ENCODE assay signal across 1 cellular context in the genomic region with DNA sequence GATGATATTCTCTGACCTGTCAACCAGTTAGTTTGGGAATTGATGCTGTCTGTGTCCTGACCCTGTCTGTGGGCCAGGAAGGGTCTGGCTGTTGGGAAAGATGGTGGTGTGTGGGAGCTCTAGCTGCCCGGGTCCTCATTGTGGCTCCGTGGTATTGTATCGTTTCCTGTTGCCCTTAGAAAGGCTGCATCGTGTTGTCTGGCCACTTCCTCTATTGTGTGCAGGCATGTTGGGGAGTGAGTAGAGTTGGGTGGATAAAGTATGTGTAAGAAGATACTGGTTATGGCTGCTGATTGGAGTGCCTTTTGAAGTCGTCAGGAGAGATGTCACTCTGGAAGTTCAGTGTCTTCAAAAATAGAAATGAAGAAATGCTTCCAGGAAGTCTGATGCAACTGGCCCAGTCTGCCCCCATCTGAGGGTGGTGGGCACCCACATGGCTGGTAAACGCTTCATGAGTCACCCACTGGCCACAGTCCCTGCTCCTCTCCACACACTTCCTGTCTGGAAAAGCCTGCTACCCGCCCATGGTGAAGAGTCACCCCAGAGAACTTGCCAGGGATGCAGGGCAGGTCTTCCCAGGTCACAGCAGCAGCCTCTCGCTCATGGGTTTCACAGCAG.
A peak's percentile ranks its signal among the peaks of the same experiment; 100 is the strongest.
TF ChIP-seq lines count a peak whose summit lies in the region.

No MANE protein-coding gene starts in this region.

TF ChIP-seq in HepG2, 621 proteins besides CTCF, POLR2A, EP300 and RAD21 (continued from another document and continues in another):
- TF ChIP-seq, protein P1, sequence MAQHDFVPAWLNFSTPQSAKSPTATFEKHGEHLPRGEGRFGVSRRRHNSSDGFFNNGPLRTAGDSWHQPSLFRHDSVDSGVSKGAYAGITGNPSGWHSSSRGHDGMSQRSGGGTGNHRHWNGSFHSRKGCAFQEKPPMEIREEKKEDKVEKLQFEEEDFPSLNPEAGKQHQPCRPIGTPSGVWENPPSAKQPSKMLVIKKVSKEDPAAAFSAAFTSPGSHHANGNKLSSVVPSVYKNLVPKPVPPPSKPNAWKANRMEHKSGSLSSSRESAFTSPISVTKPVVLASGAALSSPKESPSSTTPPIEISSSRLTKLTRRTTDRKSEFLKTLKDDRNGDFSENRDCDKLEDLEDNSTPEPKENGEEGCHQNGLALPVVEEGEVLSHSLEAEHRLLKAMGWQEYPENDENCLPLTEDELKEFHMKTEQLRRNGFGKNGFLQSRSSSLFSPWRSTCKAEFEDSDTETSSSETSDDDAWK (CRISPR knock-in tag; IDR thresholded peaks at IDR 0.05), result no peak
- TF ChIP-seq ZNF224 (CRISPR knock-in tag; IDR thresholded peaks at IDR 0.05), result no peak
- TF ChIP-seq, protein P2, sequence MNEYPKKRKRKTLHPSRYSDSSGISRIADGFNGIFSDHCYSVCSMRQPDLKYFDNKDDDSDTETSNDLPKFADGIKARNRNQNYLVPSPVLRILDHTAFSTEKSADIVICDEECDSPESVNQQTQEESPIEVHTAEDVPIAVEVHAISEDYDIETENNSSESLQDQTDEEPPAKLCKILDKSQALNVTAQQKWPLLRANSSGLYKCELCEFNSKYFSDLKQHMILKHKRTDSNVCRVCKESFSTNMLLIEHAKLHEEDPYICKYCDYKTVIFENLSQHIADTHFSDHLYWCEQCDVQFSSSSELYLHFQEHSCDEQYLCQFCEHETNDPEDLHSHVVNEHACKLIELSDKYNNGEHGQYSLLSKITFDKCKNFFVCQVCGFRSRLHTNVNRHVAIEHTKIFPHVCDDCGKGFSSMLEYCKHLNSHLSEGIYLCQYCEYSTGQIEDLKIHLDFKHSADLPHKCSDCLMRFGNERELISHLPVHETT (CRISPR knock-in tag; conservative IDR thresholded peaks at IDR 0.05), result no peak
- TF ChIP-seq FOXK2 (IDR thresholded peaks at IDR 0.05), result no peak
- TF ChIP-seq ZNF777 (CRISPR knock-in tag; IDR thresholded peaks at IDR 0.05), result no peak
- no peak for TF ChIP-seq ZNF468 (CRISPR knock-in tag; IDR thresholded peaks at IDR 0.05)
- no peak for TF ChIP-seq XRCC5 (optimal IDR thresholded peaks at IDR 0.05; ENCODE audit: low read length)
- TF ChIP-seq ZNF251 (CRISPR knock-in tag; IDR thresholded peaks at IDR 0.05), result no peak
- no peak for TF ChIP-seq KDM3A (CRISPR knock-in tag; IDR thresholded peaks at IDR 0.05; ENCODE audit: low read depth)
- TF ChIP-seq, protein P3, sequence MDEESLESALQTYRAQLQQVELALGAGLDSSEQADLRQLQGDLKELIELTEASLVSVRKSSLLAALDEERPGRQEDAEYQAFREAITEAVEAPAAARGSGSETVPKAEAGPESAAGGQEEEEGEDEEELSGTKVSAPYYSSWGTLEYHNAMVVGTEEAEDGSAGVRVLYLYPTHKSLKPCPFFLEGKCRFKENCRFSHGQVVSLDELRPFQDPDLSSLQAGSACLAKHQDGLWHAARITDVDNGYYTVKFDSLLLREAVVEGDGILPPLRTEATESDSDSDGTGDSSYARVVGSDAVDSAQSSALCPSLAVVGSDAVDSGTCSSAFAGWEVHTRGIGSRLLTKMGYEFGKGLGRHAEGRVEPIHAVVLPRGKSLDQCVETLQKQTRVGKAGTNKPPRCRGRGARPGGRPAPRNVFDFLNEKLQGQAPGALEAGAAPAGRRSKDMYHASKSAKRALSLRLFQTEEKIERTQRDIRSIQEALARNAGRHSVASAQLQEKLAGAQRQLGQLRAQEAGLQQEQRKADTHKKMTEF (CRISPR knock-in tag; IDR thresholded peaks at IDR 0.05), result peak; percentile 60
- TF ChIP-seq ELF3 (CRISPR knock-in tag; IDR thresholded peaks at IDR 0.05), result peak; percentile 85
- TF ChIP-seq ZNF615 (CRISPR knock-in tag; IDR thresholded peaks at IDR 0.05; ENCODE audit: borderline replicate concordance), result no peak
- no peak for TF ChIP-seq FLYWCH1 (CRISPR knock-in tag; IDR thresholded peaks at IDR 0.05)
- TF ChIP-seq ZFP36L1 (CRISPR knock-in tag; IDR thresholded peaks at IDR 0.05), result peak; percentile 51; the same call in 1 of the 2 replicates
- TF ChIP-seq ARHGAP35 (CRISPR knock-in tag; IDR thresholded peaks at IDR 0.05; ENCODE audit: borderline replicate concordance), result no peak
- no peak for TF ChIP-seq ZSCAN25 (CRISPR knock-in tag; IDR thresholded peaks at IDR 0.05)
- TF ChIP-seq ZNF292 (CRISPR knock-in tag; IDR thresholded peaks at IDR 0.05; ENCODE audit: borderline replicate concordance, low read depth), result no peak
- peak; percentile 57; the same call in 1 of the 2 replicates for TF ChIP-seq MIER3 (CRISPR knock-in tag; IDR thresholded peaks at IDR 0.05; ENCODE audit: borderline replicate concordance)
- TF ChIP-seq, protein P4, sequence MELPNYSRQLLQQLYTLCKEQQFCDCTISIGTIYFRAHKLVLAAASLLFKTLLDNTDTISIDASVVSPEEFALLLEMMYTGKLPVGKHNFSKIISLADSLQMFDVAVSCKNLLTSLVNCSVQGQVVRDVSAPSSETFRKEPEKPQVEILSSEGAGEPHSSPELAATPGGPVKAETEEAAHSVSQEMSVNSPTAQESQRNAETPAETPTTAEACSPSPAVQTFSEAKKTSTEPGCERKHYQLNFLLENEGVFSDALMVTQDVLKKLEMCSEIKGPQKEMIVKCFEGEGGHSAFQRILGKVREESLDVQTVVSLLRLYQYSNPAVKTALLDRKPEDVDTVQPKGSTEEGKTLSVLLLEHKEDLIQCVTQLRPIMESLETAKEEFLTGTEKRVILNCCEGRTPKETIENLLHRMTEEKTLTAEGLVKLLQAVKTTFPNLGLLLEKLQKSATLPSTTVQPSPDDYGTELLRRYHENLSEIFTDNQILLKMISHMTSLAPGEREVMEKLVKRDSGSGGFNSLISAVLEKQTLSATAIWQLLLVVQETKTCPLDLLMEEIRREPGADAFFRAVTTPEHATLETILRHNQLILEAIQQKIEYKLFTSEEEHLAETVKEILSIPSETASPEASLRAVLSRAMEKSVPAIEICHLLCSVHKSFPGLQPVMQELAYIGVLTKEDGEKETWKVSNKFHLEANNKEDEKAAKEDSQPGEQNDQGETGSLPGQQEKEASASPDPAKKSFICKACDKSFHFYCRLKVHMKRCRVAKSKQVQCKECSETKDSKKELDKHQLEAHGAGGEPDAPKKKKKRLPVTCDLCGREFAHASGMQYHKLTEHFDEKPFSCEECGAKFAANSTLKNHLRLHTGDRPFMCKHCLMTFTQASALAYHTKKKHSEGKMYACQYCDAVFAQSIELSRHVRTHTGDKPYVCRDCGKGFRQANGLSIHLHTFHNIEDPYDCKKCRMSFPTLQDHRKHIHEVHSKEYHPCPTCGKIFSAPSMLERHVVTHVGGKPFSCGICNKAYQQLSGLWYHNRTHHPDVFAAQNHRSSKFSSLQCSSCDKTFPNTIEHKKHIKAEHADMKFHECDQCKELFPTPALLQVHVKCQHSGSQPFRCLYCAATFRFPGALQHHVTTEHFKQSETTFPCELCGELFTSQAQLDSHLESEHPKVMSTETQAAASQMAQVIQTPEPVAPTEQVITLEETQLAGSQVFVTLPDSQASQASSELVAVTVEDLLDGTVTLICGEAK (IDR thresholded peaks at IDR 0.05), result no peak
- TF ChIP-seq, protein P4 (CRISPR knock-in tag; IDR thresholded peaks at IDR 0.05), result no peak
- no peak for TF ChIP-seq WIZ (CRISPR knock-in tag; IDR thresholded peaks at IDR 0.05)
- TF ChIP-seq, protein P5, sequence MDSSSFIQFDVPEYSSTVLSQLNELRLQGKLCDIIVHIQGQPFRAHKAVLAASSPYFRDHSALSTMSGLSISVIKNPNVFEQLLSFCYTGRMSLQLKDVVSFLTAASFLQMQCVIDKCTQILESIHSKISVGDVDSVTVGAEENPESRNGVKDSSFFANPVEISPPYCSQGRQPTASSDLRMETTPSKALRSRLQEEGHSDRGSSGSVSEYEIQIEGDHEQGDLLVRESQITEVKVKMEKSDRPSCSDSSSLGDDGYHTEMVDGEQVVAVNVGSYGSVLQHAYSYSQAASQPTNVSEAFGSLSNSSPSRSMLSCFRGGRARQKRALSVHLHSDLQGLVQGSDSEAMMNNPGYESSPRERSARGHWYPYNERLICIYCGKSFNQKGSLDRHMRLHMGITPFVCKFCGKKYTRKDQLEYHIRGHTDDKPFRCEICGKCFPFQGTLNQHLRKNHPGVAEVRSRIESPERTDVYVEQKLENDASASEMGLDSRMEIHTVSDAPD (CRISPR knock-in tag; IDR thresholded peaks at IDR 0.05), result no peak
- TF ChIP-seq NR2C2 (CRISPR knock-in tag; IDR thresholded peaks at IDR 0.05; ENCODE audit: borderline replicate concordance), result no peak
- TF ChIP-seq, protein P6, sequence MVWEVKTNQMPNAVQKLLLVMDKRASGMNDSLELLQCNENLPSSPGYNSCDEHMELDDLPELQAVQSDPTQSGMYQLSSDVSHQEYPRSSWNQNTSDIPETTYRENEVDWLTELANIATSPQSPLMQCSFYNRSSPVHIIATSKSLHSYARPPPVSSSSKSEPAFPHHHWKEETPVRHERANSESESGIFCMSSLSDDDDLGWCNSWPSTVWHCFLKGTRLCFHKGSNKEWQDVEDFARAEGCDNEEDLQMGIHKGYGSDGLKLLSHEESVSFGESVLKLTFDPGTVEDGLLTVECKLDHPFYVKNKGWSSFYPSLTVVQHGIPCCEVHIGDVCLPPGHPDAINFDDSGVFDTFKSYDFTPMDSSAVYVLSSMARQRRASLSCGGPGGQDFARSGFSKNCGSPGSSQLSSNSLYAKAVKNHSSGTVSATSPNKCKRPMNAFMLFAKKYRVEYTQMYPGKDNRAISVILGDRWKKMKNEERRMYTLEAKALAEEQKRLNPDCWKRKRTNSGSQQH (CRISPR knock-in tag; IDR thresholded peaks at IDR 0.05; ENCODE audit: low read depth), result no peak
- TF ChIP-seq SAP130 (CRISPR knock-in tag; IDR thresholded peaks at IDR 0.05; ENCODE audit: low read depth), result 0 out of 2 replicates have a peak, but pooled peaks have one; percentile 26
- TF ChIP-seq CBX1 (IDR thresholded peaks at IDR 0.05; ENCODE audit: low read depth), result no peak
- TF ChIP-seq, protein P7, sequence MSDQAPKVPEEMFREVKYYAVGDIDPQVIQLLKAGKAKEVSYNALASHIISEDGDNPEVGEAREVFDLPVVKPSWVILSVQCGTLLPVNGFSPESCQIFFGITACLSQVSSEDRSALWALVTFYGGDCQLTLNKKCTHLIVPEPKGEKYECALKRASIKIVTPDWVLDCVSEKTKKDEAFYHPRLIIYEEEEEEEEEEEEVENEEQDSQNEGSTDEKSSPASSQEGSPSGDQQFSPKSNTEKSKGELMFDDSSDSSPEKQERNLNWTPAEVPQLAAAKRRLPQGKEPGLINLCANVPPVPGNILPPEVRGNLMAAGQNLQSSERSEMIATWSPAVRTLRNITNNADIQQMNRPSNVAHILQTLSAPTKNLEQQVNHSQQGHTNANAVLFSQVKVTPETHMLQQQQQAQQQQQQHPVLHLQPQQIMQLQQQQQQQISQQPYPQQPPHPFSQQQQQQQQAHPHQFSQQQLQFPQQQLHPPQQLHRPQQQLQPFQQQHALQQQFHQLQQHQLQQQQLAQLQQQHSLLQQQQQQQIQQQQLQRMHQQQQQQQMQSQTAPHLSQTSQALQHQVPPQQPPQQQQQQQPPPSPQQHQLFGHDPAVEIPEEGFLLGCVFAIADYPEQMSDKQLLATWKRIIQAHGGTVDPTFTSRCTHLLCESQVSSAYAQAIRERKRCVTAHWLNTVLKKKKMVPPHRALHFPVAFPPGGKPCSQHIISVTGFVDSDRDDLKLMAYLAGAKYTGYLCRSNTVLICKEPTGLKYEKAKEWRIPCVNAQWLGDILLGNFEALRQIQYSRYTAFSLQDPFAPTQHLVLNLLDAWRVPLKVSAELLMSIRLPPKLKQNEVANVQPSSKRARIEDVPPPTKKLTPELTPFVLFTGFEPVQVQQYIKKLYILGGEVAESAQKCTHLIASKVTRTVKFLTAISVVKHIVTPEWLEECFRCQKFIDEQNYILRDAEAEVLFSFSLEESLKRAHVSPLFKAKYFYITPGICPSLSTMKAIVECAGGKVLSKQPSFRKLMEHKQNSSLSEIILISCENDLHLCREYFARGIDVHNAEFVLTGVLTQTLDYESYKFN (CRISPR knock-in tag; conservative IDR thresholded peaks at IDR 0.05), result 0 out of 2 replicates have a peak, but pooled peaks have one; percentile 16
- TF ChIP-seq FOXM1 (CRISPR knock-in tag; IDR thresholded peaks at IDR 0.05), result no peak
- TF ChIP-seq ZNF674 (CRISPR knock-in tag; IDR thresholded peaks at IDR 0.05; ENCODE audit: low read depth), result no peak
- TF ChIP-seq, protein P8, sequence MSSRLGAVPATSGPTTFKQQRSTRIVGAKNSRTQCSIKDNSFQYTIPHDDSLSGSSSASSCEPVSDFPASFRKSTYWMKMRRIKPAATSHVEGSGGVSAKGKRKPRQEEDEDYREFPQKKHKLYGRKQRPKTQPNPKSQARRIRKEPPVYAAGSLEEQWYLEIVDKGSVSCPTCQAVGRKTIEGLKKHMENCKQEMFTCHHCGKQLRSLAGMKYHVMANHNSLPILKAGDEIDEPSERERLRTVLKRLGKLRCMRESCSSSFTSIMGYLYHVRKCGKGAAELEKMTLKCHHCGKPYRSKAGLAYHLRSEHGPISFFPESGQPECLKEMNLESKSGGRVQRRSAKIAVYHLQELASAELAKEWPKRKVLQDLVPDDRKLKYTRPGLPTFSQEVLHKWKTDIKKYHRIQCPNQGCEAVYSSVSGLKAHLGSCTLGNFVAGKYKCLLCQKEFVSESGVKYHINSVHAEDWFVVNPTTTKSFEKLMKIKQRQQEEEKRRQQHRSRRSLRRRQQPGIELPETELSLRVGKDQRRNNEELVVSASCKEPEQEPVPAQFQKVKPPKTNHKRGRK (CRISPR knock-in tag; IDR thresholded peaks at IDR 0.05), result no peak
- no peak for TF ChIP-seq PRMT3 (CRISPR knock-in tag; IDR thresholded peaks at IDR 0.05; ENCODE audit: borderline replicate concordance, low read depth)
- no peak for TF ChIP-seq KLF12 (CRISPR knock-in tag; IDR thresholded peaks at IDR 0.05; ENCODE audit: borderline replicate concordance)
